Comparison of ENCODE assay signal across 8 cellular contexts in genomic region chr15:90529369-90530249, GRCh38.
DNase-seq lines count a peak whose midpoint lies in the region; ATAC-seq and TF ChIP-seq lines count a peak whose summit lies in the region.

A gene with protein sequence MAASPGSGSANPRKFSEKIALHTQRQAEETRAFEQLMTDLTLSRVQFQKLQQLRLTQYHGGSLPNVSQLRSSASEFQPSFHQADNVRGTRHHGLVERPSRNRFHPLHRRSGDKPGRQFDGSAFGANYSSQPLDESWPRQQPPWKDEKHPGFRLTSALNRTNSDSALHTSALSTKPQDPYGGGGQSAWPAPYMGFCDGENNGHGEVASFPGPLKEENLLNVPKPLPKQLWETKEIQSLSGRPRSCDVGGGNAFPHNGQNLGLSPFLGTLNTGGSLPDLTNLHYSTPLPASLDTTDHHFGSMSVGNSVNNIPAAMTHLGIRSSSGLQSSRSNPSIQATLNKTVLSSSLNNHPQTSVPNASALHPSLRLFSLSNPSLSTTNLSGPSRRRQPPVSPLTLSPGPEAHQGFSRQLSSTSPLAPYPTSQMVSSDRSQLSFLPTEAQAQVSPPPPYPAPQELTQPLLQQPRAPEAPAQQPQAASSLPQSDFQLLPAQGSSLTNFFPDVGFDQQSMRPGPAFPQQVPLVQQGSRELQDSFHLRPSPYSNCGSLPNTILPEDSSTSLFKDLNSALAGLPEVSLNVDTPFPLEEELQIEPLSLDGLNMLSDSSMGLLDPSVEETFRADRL (plus strand): TSS chr15:90529923. CDS start chr15:90530072, 149 bp downstream.

- peak; percentile 31 for TF ChIP-seq CTCF in brain microvascular endothelial cell (IDR thresholded peaks at IDR 0.05; ENCODE audit: low read depth, low read length, missing control alignments)

- in situ Hi-C loops in brain microvascular endothelial cell (cut with HindIII; ENCODE audit: low pct_ligation_motif_present, low sequenced_read_pairs): no loop called here

- H3K36me3 ChIP-seq in brain microvascular endothelial cell (replicated peaks): no peaks in the 10 kb centered on the region

- peak; percentile 78 for ATAC-seq in GM21723 (IDR thresholded peaks at IDR 0.05; ENCODE audit: unreplicated experiment)

- H3K4me3 ChIP-seq in GM08714 (ENCODE audit: low read length): peak within 1 kb of the TSS; percentile 83
- H3K4me3 ChIP-seq in brain microvascular endothelial cell (ENCODE audit: low read depth, low read length): peak within 1 kb of the TSS; percentile 76
- peak within 1 kb of the TSS; percentile 78 for H3K4me3 ChIP-seq in iPS-18c (ENCODE audit: insufficient read depth, low read depth, low read length)
- peak within 1 kb of the TSS; percentile 65 to 94 (median 80) for H3K4me3 ChIP-seq in skin epidermis

- no peaks in the 10 kb centered on the region for H3K27me3 ChIP-seq in brain microvascular endothelial cell (replicated peaks)

- H3K27ac ChIP-seq in brain microvascular endothelial cell: peak within 1 kb of the TSS; percentile 56
- H3K27ac ChIP-seq in skin epidermis: peak within 1 kb of the TSS; percentile 78 to 96 (median 92)

- DNase-seq in KG1 (lab: John Stamatoyannopoulos, UW) (peak; percentile 25), UCSD-AML1 (lab: John Stamatoyannopoulos, UW; ENCODE audit: unreplicated experiment) (peak; percentile 74), brain microvascular endothelial cell (peak; percentile 23), OCI-M2 (lab: John Stamatoyannopoulos, UW; ENCODE audit: unreplicated experiment) (no peak)

- no peaks in the 10 kb centered on the region for H3K9me3 ChIP-seq in iPS-18c (ENCODE audit: control insufficient read depth, insufficient read depth, low read length)
